ENCODE assay signal across 28 cellular contexts in genomic region chr19:42494321-42494720, GRCh38. TPM values are rescaled to one million over a fixed set of nuclear protein-coding genes. Genes with fewer than 3 reads are reported as not detected.
"Had no signal": no experiment of that assay in that cellular context is flagged by ENCODE, and none has a peak within 500 bp of the region (broad histone marks: within the 10 kb centered on the region; RNA-seq: fewer than 3 reads in every experiment).

No MANE protein-coding gene starts in this region.

- H3K4me3 ChIP-seq: breast epithelium, left ventricle myocardium inferior, right atrium auricular region, SK-N-MC, skin epidermis had no signal

- H3K27me3 Mint-ChIP-seq: activated CD4-positive, alpha-beta memory T cell treated with anti-CD3 and anti-CD28 coated beads, Interleukin-2, amount 10 ng/mL, durations not matched to agents 7 days and 5 days; natural killer cell treated with Interleukin-12 subunit alpha and Interleukin-12 subunit beta and Interleukin-15 and Interleukin-18, amount 100 ng/mL, for 72 hours; progenitor cell of endocrine pancreas had no signal

- H3K4me1 ChIP-seq: breast epithelium had no signal

- ATAC-seq: natural killer cell treated with Interleukin-12 subunit alpha and Interleukin-12 subunit beta and Interleukin-15 and Interleukin-18, amount 100 ng/mL, for 72 hours; stimulated activated naive CD8-positive, alpha-beta T cell treated with anti-CD3 and anti-CD28 coated beads, Interleukin-15, Interleukin-2, amounts not matched to agents 100 U/mL and 50 U/mL, for 24 hours had no signal

- FAIRE-seq: kidney had no signal

- DNase-seq: activated CD4-positive, alpha-beta memory T cell treated with anti-CD3 and anti-CD28 coated beads, Interleukin-2, amount 10 ng/mL, durations not matched to agents 7 days and 5 days; activated CD4-positive, alpha-beta T cell treated with anti-CD3 and anti-CD28 coated beads for 4 hours; activated CD8-positive, alpha-beta memory T cell treated with anti-CD3 and anti-CD28 coated beads, Interleukin-2, amount 50 U/mL, for 4 hours; activated gamma-delta T cell treated with Interleukin-2 at 50 U/mL for 16 hours; activated naive CD8-positive, alpha-beta T cell treated with anti-CD3 and anti-CD28 coated beads, Interleukin-2, amount 10 ng/mL, durations not matched to agents 7 days and 5 days; activated T-cell treated with anti-CD3 and anti-CD28 coated beads, Interleukin-2, amount 50 U/mL, for 48 hours; aorta; hippocampal formation; kidney; left ventricle myocardium inferior; mesenchymal stem cell; stimulated activated CD4-positive, alpha-beta T cell treated with anti-CD3 and anti-CD28 coated beads, Interleukin-4, amount 100 ng/mL, for 4 hours; stimulated activated CD8-positive, alpha-beta memory T cell treated with anti-CD3 and anti-CD28 coated beads, Interleukin-4, amount 100 ng/mL, for 48 hours; stimulated activated naive CD8-positive, alpha-beta T cell treated with anti-CD3 and anti-CD28 coated beads, Interleukin-15, Interleukin-2, amounts not matched to agents 100 U/mL and 50 U/mL, for 24 hours; trophoblast cell had no signal

- H3K27me3 ChIP-seq: breast epithelium, right atrium auricular region had no signal

- H3K9me3 ChIP-seq: breast epithelium, left ventricle myocardium inferior, right atrium auricular region had no signal

- H3K9me3 Mint-ChIP-seq: activated CD4-positive, alpha-beta memory T cell treated with anti-CD3 and anti-CD28 coated beads, Interleukin-2, amount 10 ng/mL, durations not matched to agents 7 days and 5 days; activated naive CD8-positive, alpha-beta T cell treated with anti-CD3 and anti-CD28 coated beads, Interleukin-2, amount 10 ng/mL, durations not matched to agents 7 days and 5 days; natural killer cell treated with Interleukin-12 subunit alpha and Interleukin-12 subunit beta and Interleukin-15 and Interleukin-18, amount 100 ng/mL, for 72 hours; T-helper 1 cell treated with Interleukin-12 subunit alpha and Interleukin-12 subunit beta and Interleukin-4 antibody, amounts not matched to agents 30 μg/mL and 1 μg/mL, for 36 hours had no signal

- H3K36me3 Mint-ChIP-seq: natural killer cell treated with Interleukin-12 subunit alpha and Interleukin-12 subunit beta and Interleukin-15 and Interleukin-18, amount 100 ng/mL, for 72 hours had no signal

- H3K27ac Mint-ChIP-seq: activated CD4-positive, alpha-beta memory T cell treated with anti-CD3 and anti-CD28 coated beads, Interleukin-2, amount 10 ng/mL, durations not matched to agents 7 days and 5 days; activated naive CD8-positive, alpha-beta T cell treated with anti-CD3 and anti-CD28 coated beads, Interleukin-2, amount 10 ng/mL, durations not matched to agents 7 days and 5 days; natural killer cell treated with Interleukin-12 subunit alpha and Interleukin-12 subunit beta and Interleukin-15 and Interleukin-18, amount 100 ng/mL, for 72 hours; progenitor cell of endocrine pancreas; T-helper 1 cell treated with Interleukin-12 subunit alpha and Interleukin-12 subunit beta and Interleukin-4 antibody, amounts not matched to agents 30 μg/mL and 1 μg/mL, for 36 hours had no signal

- H3K4me3 Mint-ChIP-seq: activated CD4-positive, alpha-beta memory T cell treated with anti-CD3 and anti-CD28 coated beads, Interleukin-2, amount 10 ng/mL, durations not matched to agents 7 days and 5 days; activated naive CD8-positive, alpha-beta T cell treated with anti-CD3 and anti-CD28 coated beads, Interleukin-2, amount 10 ng/mL, durations not matched to agents 7 days and 5 days; natural killer cell treated with Interleukin-12 subunit alpha and Interleukin-12 subunit beta and Interleukin-15 and Interleukin-18, amount 100 ng/mL, for 72 hours; T-helper 1 cell treated with Interleukin-12 subunit alpha and Interleukin-12 subunit beta and Interleukin-4 antibody, amounts not matched to agents 30 μg/mL and 1 μg/mL, for 36 hours had no signal

- H3K27ac ChIP-seq: breast epithelium, left ventricle myocardium inferior, right atrium auricular region, SK-N-MC had no signal

- H3K36me3 ChIP-seq: breast epithelium, left ventricle myocardium inferior, right atrium auricular region had no signal

RNA-seq across cellular contexts. Expression of gene CXCL17, which starts 51.6 kb away (rescaled TPM):
- total RNA-seq: activated CD4-positive, alpha-beta memory T cell treated with anti-CD3 and anti-CD28 coated beads, Interleukin-2, amount 10 ng/mL, durations not matched to agents 7 days and 5 days; activated naive CD8-positive, alpha-beta T cell treated with anti-CD3 and anti-CD28 coated beads, Interleukin-2, amount 10 ng/mL, durations not matched to agents 7 days and 5 days; aorta; cerebellum; dermis microvascular lymphatic vessel endothelial cell; epithelial cell of proximal tubule; fibroblast of villous mesenchyme; glomerular endothelial cell; kidney; left ventricle myocardium inferior; natural killer cell treated with Interleukin-12 subunit alpha and Interleukin-12 subunit beta and Interleukin-15 and Interleukin-18, amount 100 ng/mL, for 72 hours; omental fat pad; right atrium auricular region had no signal
